In genomic region chr2:64101141-64101591, GRCh38 we compare ENCODE assay signal across 10 cellular contexts. TPM values are rescaled to one million over a fixed set of nuclear protein-coding genes. Genes with fewer than 3 reads are reported as not detected.
DNase-seq lines count a peak whose midpoint lies in the region; ATAC-seq, FAIRE-seq and TF ChIP-seq lines count a peak whose summit lies in the region.
"Had no signal": no experiment of that assay in that cellular context is flagged by ENCODE, and none has a peak within 500 bp of the region (broad histone marks: within the 10 kb centered on the region; RNA-seq: fewer than 3 reads in every experiment).

No MANE protein-coding gene starts in this region.

- peak; percentile 50 for ATAC-seq in GM18867 (IDR thresholded peaks at IDR 0.05; ENCODE audit: unreplicated experiment)
- peak; percentile 30 for ATAC-seq in HG03097 (IDR thresholded peaks at IDR 0.05; ENCODE audit: low FRiP score, unreplicated experiment)
- ATAC-seq: PC-3, sciatic nerve had no signal

- peaks cover 3% of the 10 kb centered on the region for H3K9me3 Mint-ChIP-seq in activated naive CD8-positive, alpha-beta T cell treated with anti-CD3 and anti-CD28 coated beads for 36 hours

- DNase-seq in AG09309 (ENCODE audit: low read depth), result peak; percentile 34
- DNase-seq in activated naive CD8-positive, alpha-beta T cell treated with anti-CD3 and anti-CD28 coated beads for 36 hours, result no peak
- DNase-seq in H54 (ENCODE audit: insufficient read length, low spot score), result no peak
- no peak for DNase-seq in NCI-H146 treated with DMSO at 0.1 percent for 48 hours (lab: John Stamatoyannopoulos, UW; ENCODE audit: unreplicated experiment)
- DNase-seq in activated effector memory CD4-positive, alpha-beta T cell treated with anti-CD3 and anti-CD28 coated beads, Interleukin-2, amount 50 U/mL, for 16 hours, result no peak
- no peak for DNase-seq in NCI-H2081 (lab: John Stamatoyannopoulos, UW)
- DNase-seq: PC-3 had no signal

- H3K27ac Mint-ChIP-seq in activated naive CD8-positive, alpha-beta T cell treated with anti-CD3 and anti-CD28 coated beads for 36 hours, result peak overlapping the region; percentile 89

- H3K4me3 Mint-ChIP-seq in activated naive CD8-positive, alpha-beta T cell treated with anti-CD3 and anti-CD28 coated beads for 36 hours, result peak overlapping the region; percentile 25

- no peak for TF ChIP-seq CTCF in AG09309 (IDR thresholded peaks at IDR 0.05; ENCODE audit: control insufficient read depth, insufficient read depth, low read depth, low read length, missing control alignments)

- FAIRE-seq in H54 (lab: Jason Lieb, UNC), result no peak

- H3K4me3 ChIP-seq in AG09309 (ENCODE audit: control insufficient read depth, low read depth, low read length), result no peak overlapping the region

- peaks cover 61% of the 10 kb centered on the region for H3K36me3 Mint-ChIP-seq in activated naive CD8-positive, alpha-beta T cell treated with anti-CD3 and anti-CD28 coated beads for 36 hours

- H3K4me1 Mint-ChIP-seq in activated naive CD8-positive, alpha-beta T cell treated with anti-CD3 and anti-CD28 coated beads for 36 hours, result peaks cover 55% of the 10 kb centered on the region

- H3K27me3 Mint-ChIP-seq in activated naive CD8-positive, alpha-beta T cell treated with anti-CD3 and anti-CD28 coated beads for 36 hours, result no peaks in the 10 kb centered on the region

- TF ChIP-seq POLR2A in H54 (IDR thresholded peaks at IDR 0.05; ENCODE audit: low read depth, low read length), result no peak

RNA-seq across cellular contexts. Expression of gene PELI1, which starts 43.1 kb away (rescaled TPM):
- total RNA-seq in activated naive CD8-positive, alpha-beta T cell treated with anti-CD3 and anti-CD28 coated beads for 36 hours, result 10 to 100 TPM; 35.8 to 39.1 TPM
